Comparison of ENCODE assay signal across 32 cellular contexts in the genomic region with DNA sequence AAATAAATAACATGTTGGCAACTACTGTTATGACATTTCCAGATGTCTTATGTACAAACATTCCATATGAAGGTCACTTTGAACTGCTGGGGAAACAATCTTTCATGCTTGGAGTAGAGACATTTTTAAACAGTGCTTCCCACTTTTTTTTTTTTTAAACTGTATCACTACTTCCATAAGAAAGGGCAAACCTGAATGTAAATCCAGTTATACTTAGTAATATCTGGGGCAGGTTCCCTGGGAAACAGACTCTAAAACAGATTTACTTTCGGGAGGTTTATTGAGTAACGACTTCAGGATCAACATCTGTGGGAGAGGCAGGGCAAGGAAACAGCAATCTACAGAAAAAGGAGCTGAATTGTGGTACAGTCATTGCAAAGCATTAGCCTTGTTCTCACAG.
"Had no signal": no experiment of that assay in that cellular context is flagged by ENCODE, and none has a peak within 500 bp of the region (broad histone marks: within the 10 kb centered on the region; RNA-seq: fewer than 3 reads in every experiment).

No MANE protein-coding gene starts in this region.

- H3K27me3 ChIP-seq: body of pancreas, esophagus squamous epithelium, gastrocnemius medialis had no signal

- H3K27ac ChIP-seq: body of pancreas, epithelial cell of prostate, esophagus squamous epithelium, gastrocnemius medialis, heart left ventricle, WERI-Rb-1 had no signal

- H3K9me3 ChIP-seq: body of pancreas, esophagus squamous epithelium, gastrocnemius medialis had no signal

- DNase-seq: activated B cell treated with CpG ODN at 0.5 μM for 24 hours; activated CD4-positive, alpha-beta T cell treated with anti-CD3 and anti-CD28 coated beads for 48 hours; activated CD4-positive, alpha-beta T cell treated with anti-CD3 and anti-CD28 coated beads, Interleukin-2, amount 50 U/mL, for 1 hour; activated CD4-positive, alpha-beta T cell treated with anti-CD3 and anti-CD28 coated beads, Interleukin-2, amount 50 U/mL, for 48 hours; activated CD8-positive, alpha-beta memory T cell treated with anti-CD3 and anti-CD28 coated beads for 24 hours; activated CD8-positive, alpha-beta T cell treated with anti-CD3 and anti-CD28 coated beads for 36 hours; activated effector memory CD4-positive, alpha-beta T cell treated with Interleukin-2 at 50 U/mL for 16 hours; activated gamma-delta T cell treated with Interleukin-2 at 50 U/mL for 16 hours; activated naive CD4-positive, alpha-beta T cell treated with anti-CD3 and anti-CD28 coated beads for 36 hours; activated naive CD8-positive, alpha-beta T cell treated with anti-CD3 and anti-CD28 coated beads, Interleukin-2, amount 10 ng/mL, durations not matched to agents 7 days and 5 days; activated T-cell treated with anti-CD3 and anti-CD28 coated beads, Interleukin-2, amount 50 U/mL, for 4 hours; body of pancreas; caudate nucleus; cortex of kidney; dermis blood vessel endothelial cell; effector CD4-positive, alpha-beta T cell; effector memory CD8-positive, alpha-beta T cell; esophagus squamous epithelium; foreskin fibroblast; gastrocnemius medialis; glutamatergic neuron; heart left ventricle; T-helper 1 cell; T-helper 17 cell; T1000; WERI-Rb-1 had no signal

- H3K4me3 ChIP-seq: body of pancreas, esophagus squamous epithelium, gastrocnemius medialis, heart left ventricle had no signal

- H3K4me1 ChIP-seq: body of pancreas, esophagus squamous epithelium, gastrocnemius medialis, heart left ventricle had no signal

- FAIRE-seq: colon, endothelial cell of umbilical vein had no signal

- ATAC-seq: activated CD4-positive, CD25-positive, alpha-beta regulatory T cell treated with anti-CD3 and anti-CD28 coated beads, Interleukin-2, amount 50 U/mL, for 24 hours; activated CD8-positive, alpha-beta T cell treated with anti-CD3 and anti-CD28 coated beads for 36 hours; activated naive CD4-positive, alpha-beta T cell treated with anti-CD3 and anti-CD28 coated beads, Interleukin-2, amount 50 U/mL, for 72 hours; activated T-cell treated with anti-CD3 and anti-CD28 coated beads, Interleukin-2, amount 50 U/mL, for 4 hours; activated T-helper 17 cell treated with anti-CD3 and anti-CD28 coated beads, Interleukin-2, amount 50 U/mL, for 72 hours; body of pancreas; effector memory CD8-positive, alpha-beta T cell; gastrocnemius medialis; heart left ventricle; T-helper 17 cell had no signal

- H3K36me3 ChIP-seq: esophagus squamous epithelium, gastrocnemius medialis, heart left ventricle, WERI-Rb-1 had no signal
